In genomic region chr15:30903497-30904187, GRCh38 we compare ENCODE assay signal across 8 cellular contexts. TPM values are rescaled to one million over a fixed set of nuclear protein-coding genes. Genes with fewer than 3 reads are reported as not detected.
A peak's percentile ranks its signal among the peaks of the same experiment; 100 is the strongest.
DNase-seq lines count a peak whose midpoint lies in the region; ATAC-seq and TF ChIP-seq lines count a peak whose summit lies in the region.

Gene FAN1 (plus strand): TSS chr15:30903915. CDS start chr15:30904664, 749 bp downstream.

- peak within 1 kb of the TSS; percentile 93 to 95 for H3K27ac Mint-ChIP-seq in stimulated activated naive CD8-positive, alpha-beta T cell treated with anti-CD3 and anti-CD28 coated beads, Interleukin-15, amount 100 ng/mL, for 72 hours

- no peaks in the 10 kb centered on the region for H3K79me2 ChIP-seq in neural cell (replicated peaks; ENCODE audit: insufficient read depth, low read length)

- TF ChIP-seq EP300 in neural cell (conservative IDR thresholded peaks at IDR 0.05; ENCODE audit: poor library complexity, severe bottlenecking), result peak; percentile 75

- H3K9ac ChIP-seq in neural cell (ENCODE audit: low read length), result peak within 1 kb of the TSS; percentile 81

- peak within 1 kb of the TSS; percentile 77 for H3K27ac ChIP-seq in neural cell (ENCODE audit: low read length)

- ATAC-seq in GM19468 (IDR thresholded peaks at IDR 0.05; ENCODE audit: extremely low read depth, unreplicated experiment), result peak; percentile 83
- peak; percentile 94 for ATAC-seq in stimulated activated naive CD8-positive, alpha-beta T cell treated with anti-CD3 and anti-CD28 coated beads, Interleukin-15, amount 100 ng/mL, for 72 hours

- no peaks in the 10 kb centered on the region for H3K36me3 ChIP-seq in neural cell (ENCODE audit: insufficient read depth, low read length)

- H3K27me3 Mint-ChIP-seq in stimulated activated naive CD8-positive, alpha-beta T cell treated with anti-CD3 and anti-CD28 coated beads, Interleukin-15, amount 100 ng/mL, for 72 hours, result no peaks in the 10 kb centered on the region

- peak; percentile 67 for TF ChIP-seq RAD21 in neural cell (conservative IDR thresholded peaks at IDR 0.05)

- no peaks in the 10 kb centered on the region for H3K9me3 ChIP-seq in neural cell (ENCODE audit: low read length)

- TF ChIP-seq CTCF in fibroblast of villous mesenchyme (IDR thresholded peaks at IDR 0.05; ENCODE audit: insufficient read depth, low read depth, low read length) (no peak), neural cell (IDR thresholded peaks at IDR 0.05; ENCODE audit: poor library complexity, severe bottlenecking) (peak; percentile 45)

- no peaks in the 10 kb centered on the region for H3F3A ChIP-seq in neural cell (ENCODE audit: insufficient read depth, low read length, poor library complexity, severe bottlenecking)

- peak within 1 kb of the TSS; percentile 78 for H2AFZ ChIP-seq in neural cell (ENCODE audit: low read depth, low read length)

- H3K9me2 ChIP-seq in neural cell (ENCODE audit: insufficient read depth, low read length), result no peaks in the 10 kb centered on the region

- H3K4me3 ChIP-seq in fibroblast of villous mesenchyme (ENCODE audit: low read depth, low read length), result peak within 1 kb of the TSS; percentile 83
- H3K4me3 ChIP-seq in neural cell (ENCODE audit: low read length), result peak within 1 kb of the TSS; percentile 82

- no peaks in the 10 kb centered on the region for H3K27me3 ChIP-seq in neural cell (ENCODE audit: insufficient read depth, low read depth, low read length)

- DNase-seq in COR-L47 (lab: John Stamatoyannopoulos, UW), result peak; percentile 87
- DNase-seq in HT-29 (ENCODE audit: low spot score), result peak; percentile 96
- DNase-seq in SHP77 (lab: John Stamatoyannopoulos, UW), result peak; percentile 85 to 91
- DNase-seq in activated gamma-delta T cell (lab: John Stamatoyannopoulos, UW), result peak; percentile 52
- peak; percentile 86 for DNase-seq in fibroblast of villous mesenchyme (ENCODE audit: low read depth)
- DNase-seq in stimulated activated naive CD8-positive, alpha-beta T cell treated with anti-CD3 and anti-CD28 coated beads, Interleukin-15, amount 100 ng/mL, for 72 hours, result peak; percentile 78 to 84

- peak within 1 kb of the TSS; percentile 95 to 96 for H3K4me3 Mint-ChIP-seq in stimulated activated naive CD8-positive, alpha-beta T cell treated with anti-CD3 and anti-CD28 coated beads, Interleukin-15, amount 100 ng/mL, for 72 hours

- peak within 1 kb of the TSS; percentile 91 for H3K4me2 ChIP-seq in neural cell (ENCODE audit: low read length)

- H4K20me1 ChIP-seq in neural cell (ENCODE audit: insufficient read depth), result no peaks in the 10 kb centered on the region

- peaks cover 43% of the 10 kb centered on the region for H3K4me1 Mint-ChIP-seq in stimulated activated naive CD8-positive, alpha-beta T cell treated with anti-CD3 and anti-CD28 coated beads, Interleukin-15, amount 100 ng/mL, for 72 hours

- no peaks in the 10 kb centered on the region for H3K9me3 Mint-ChIP-seq in stimulated activated naive CD8-positive, alpha-beta T cell treated with anti-CD3 and anti-CD28 coated beads, Interleukin-15, amount 100 ng/mL, for 72 hours

TF ChIP-seq in neural cell, 6 proteins besides CTCF, POLR2A, EP300 and RAD21:
- TF ChIP-seq EZH2 (IDR thresholded peaks at IDR 0.05; ENCODE audit: borderline replicate concordance, insufficient read depth, low read length, poor library complexity, severe bottlenecking) (no peak), REST (IDR thresholded peaks at IDR 0.05; ENCODE audit: borderline replicate concordance) (peak; percentile 86), TAF1 (IDR thresholded peaks at IDR 0.05; ENCODE audit: low read depth) (peak; percentile 49), POLR2AphosphoS5 (IDR thresholded peaks at IDR 0.05) (peak; percentile 92), SMC3 (conservative IDR thresholded peaks at IDR 0.05; ENCODE audit: poor library complexity) (peak; percentile 70), MXI1 (conservative IDR thresholded peaks at IDR 0.05; ENCODE audit: poor library complexity, severe bottlenecking) (peak; percentile 95)

RNA-seq across cellular contexts. Expression of gene FAN1, which starts in this region (rescaled TPM):
- total RNA-seq in HT-29 (2014; rRNA removed; shearing (Covaris generic)), result 7.3 and 13.7 TPM in 2 replicates
- total RNA-seq in fibroblast of villous mesenchyme, result 12.9 and 19.9 TPM in 2 replicates
- 35.7 and 38.5 TPM in 2 replicates for polyA plus RNA-seq in neural cell
- polyA minus RNA-seq in neural cell, result 29.7 and 34.6 TPM in 2 replicates

Comparison
In these comparisons a context has a peak if more than half of its experiments do, and no peak if none do; other contexts are left out.
1. Peak in every context shown above with its lines: DNase-seq, ATAC-seq, H3K4me3 ChIP-seq and H3K27ac ChIP-seq.